Comparison of ENCODE assay signal across 30 cellular contexts in genomic region chr13:80706164-80706471, GRCh38.
"Had no signal": no experiment of that assay in that cellular context is flagged by ENCODE, and none has a peak within 500 bp of the region (broad histone marks: within the 10 kb centered on the region; RNA-seq: fewer than 3 reads in every experiment).

No MANE protein-coding gene starts in this region.

- H3K27me3 Mint-ChIP-seq: activated B cell treated with CpG ODN at 0.5 μM for 24 hours; activated CD8-positive, alpha-beta T cell treated with anti-CD3 and anti-CD28 coated beads for 36 hours; activated naive CD8-positive, alpha-beta T cell; activated T-helper 17 cell treated with anti-CD3 and anti-CD28 coated beads, Interleukin-2, amount 50 U/mL, for 72 hours; central memory CD8-positive, alpha-beta T cell; effector memory CD8-positive, alpha-beta T cell; T-helper 17 cell had no signal

- H3K4me1 Mint-ChIP-seq: activated B cell treated with CpG ODN at 0.5 μM for 24 hours; activated T-helper 17 cell treated with anti-CD3 and anti-CD28 coated beads, Interleukin-2, amount 50 U/mL, for 72 hours; central memory CD8-positive, alpha-beta T cell; T-helper 17 cell had no signal

- H3K36me3 Mint-ChIP-seq: activated naive CD8-positive, alpha-beta T cell had no signal

- DNase-seq: activated B cell treated with CpG ODN at 0.5 μM for 24 hours; activated CD4-positive, alpha-beta T cell treated with anti-CD3 and anti-CD28 coated beads for 48 hours; activated CD4-positive, alpha-beta T cell treated with anti-CD3 and anti-CD28 coated beads, Interleukin-2, amount 50 U/mL, for 1 hour; activated CD4-positive, alpha-beta T cell treated with anti-CD3 and anti-CD28 coated beads, Interleukin-2, amount 50 U/mL, for 48 hours; activated CD8-positive, alpha-beta memory T cell treated with anti-CD3 and anti-CD28 coated beads for 24 hours; activated CD8-positive, alpha-beta T cell treated with anti-CD3 and anti-CD28 coated beads for 36 hours; activated effector memory CD4-positive, alpha-beta T cell treated with Interleukin-2 at 50 U/mL for 16 hours; activated gamma-delta T cell treated with Interleukin-2 at 50 U/mL for 16 hours; activated naive CD4-positive, alpha-beta T cell treated with anti-CD3 and anti-CD28 coated beads, Interleukin-2, amount 50 U/mL, for 16 hours; activated naive CD4-positive, alpha-beta T cell treated with Interleukin-2 at 50 U/mL for 16 hours; activated T-cell treated with anti-CD3 and anti-CD28 coated beads, Interleukin-2, amount 50 U/mL, for 4 hours; amniotic stem cell; anterior cingulate cortex; brain microvascular endothelial cell; cortex of kidney; dermis blood vessel endothelial cell; effector CD4-positive, alpha-beta T cell; effector memory CD8-positive, alpha-beta T cell; erythroblast; foreskin keratinocyte; gastrocnemius medialis; T-helper 1 cell; T-helper 17 cell; T1000; WERI-Rb-1 had no signal

- H3K27me3 ChIP-seq: brain microvascular endothelial cell, esophagus muscularis mucosa, foreskin keratinocyte, gastrocnemius medialis had no signal

- H3K4me3 ChIP-seq: esophagus muscularis mucosa, gastrocnemius medialis had no signal

- H3K9me3 ChIP-seq: esophagus muscularis mucosa, gastrocnemius medialis had no signal

- H3K4me3 Mint-ChIP-seq: activated B cell treated with CpG ODN at 0.5 μM for 24 hours; activated CD8-positive, alpha-beta T cell treated with anti-CD3 and anti-CD28 coated beads for 36 hours; activated naive CD8-positive, alpha-beta T cell; activated T-cell treated with anti-CD3 and anti-CD28 coated beads, Interleukin-2, amount 50 U/mL, for 4 hours; activated T-helper 17 cell treated with anti-CD3 and anti-CD28 coated beads, Interleukin-2, amount 50 U/mL, for 72 hours; central memory CD8-positive, alpha-beta T cell; effector memory CD8-positive, alpha-beta T cell; T-helper 17 cell; T-helper 2 cell treated with Interferon-gamma antibody and Interleukin-4, amounts not matched to agents 5 μg/mL and 100 μg/mL, for 36 hours had no signal

- H3K36me3 ChIP-seq: brain microvascular endothelial cell, esophagus muscularis mucosa, gastrocnemius medialis, WERI-Rb-1 had no signal

- H3K27ac Mint-ChIP-seq: activated B cell treated with CpG ODN at 0.5 μM for 24 hours; activated CD8-positive, alpha-beta T cell treated with anti-CD3 and anti-CD28 coated beads for 36 hours; activated naive CD8-positive, alpha-beta T cell; activated T-helper 17 cell treated with anti-CD3 and anti-CD28 coated beads, Interleukin-2, amount 50 U/mL, for 72 hours; effector memory CD8-positive, alpha-beta T cell; T-helper 17 cell; T-helper 2 cell treated with Interferon-gamma antibody and Interleukin-4, amounts not matched to agents 5 μg/mL and 100 μg/mL, for 36 hours had no signal

- H3K4me1 ChIP-seq: esophagus muscularis mucosa, foreskin keratinocyte, gastrocnemius medialis had no signal

- H3K27ac ChIP-seq: brain microvascular endothelial cell, esophagus muscularis mucosa, foreskin keratinocyte, gastrocnemius medialis, WERI-Rb-1 had no signal

- H3K9me3 Mint-ChIP-seq: activated B cell treated with CpG ODN at 0.5 μM for 24 hours; effector memory CD8-positive, alpha-beta T cell had no signal
